ENCODE assay signal across 2 cellular contexts in the genomic region with DNA sequence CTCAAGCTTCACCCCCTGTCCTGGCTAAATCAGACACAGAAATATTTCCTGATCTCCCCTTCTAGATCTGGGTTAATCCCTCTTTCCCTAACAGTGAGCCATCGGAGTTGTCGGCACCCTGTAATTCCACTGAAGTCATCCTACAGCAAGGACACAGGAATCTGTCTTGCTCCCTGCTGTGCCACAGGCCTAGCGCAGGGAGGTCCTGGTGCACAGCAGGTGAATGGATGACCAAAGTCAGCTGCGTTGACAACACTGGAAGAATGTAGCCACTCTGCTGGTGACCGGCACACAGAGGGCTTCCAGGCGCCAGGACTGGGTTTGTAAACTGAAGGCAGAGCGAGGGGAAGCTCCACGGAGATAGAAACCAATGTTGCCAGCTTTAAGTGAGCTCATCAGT.
TF ChIP-seq lines count a peak whose summit lies in the region.

No MANE protein-coding gene starts in this region.

TF ChIP-seq in GM23338, 12 proteins besides CTCF, POLR2A, EP300 and RAD21 (continues in another document):
- TF ChIP-seq STAT1 (IDR thresholded peaks at IDR 0.05; ENCODE audit: unreplicated experiment) (no peak), EZH2phosphoT487 (IDR thresholded peaks at IDR 0.05; ENCODE audit: unreplicated experiment) (no peak), EZH2 (IDR thresholded peaks at IDR 0.05; ENCODE audit: low read depth, unreplicated experiment) (no peak), JUNB (IDR thresholded peaks at IDR 0.05; ENCODE audit: unreplicated experiment) (no peak), ZNF114 (CRISPR knock-in tag; IDR thresholded peaks at IDR 0.05) (no peak), POLR2AphosphoS5 (IDR thresholded peaks at IDR 0.05; ENCODE audit: low read depth) (no peak), CREB1 (CRISPR knock-in tag; IDR thresholded peaks at IDR 0.05; ENCODE audit: low read depth) (no peak)
- TF ChIP-seq, protein P1, sequence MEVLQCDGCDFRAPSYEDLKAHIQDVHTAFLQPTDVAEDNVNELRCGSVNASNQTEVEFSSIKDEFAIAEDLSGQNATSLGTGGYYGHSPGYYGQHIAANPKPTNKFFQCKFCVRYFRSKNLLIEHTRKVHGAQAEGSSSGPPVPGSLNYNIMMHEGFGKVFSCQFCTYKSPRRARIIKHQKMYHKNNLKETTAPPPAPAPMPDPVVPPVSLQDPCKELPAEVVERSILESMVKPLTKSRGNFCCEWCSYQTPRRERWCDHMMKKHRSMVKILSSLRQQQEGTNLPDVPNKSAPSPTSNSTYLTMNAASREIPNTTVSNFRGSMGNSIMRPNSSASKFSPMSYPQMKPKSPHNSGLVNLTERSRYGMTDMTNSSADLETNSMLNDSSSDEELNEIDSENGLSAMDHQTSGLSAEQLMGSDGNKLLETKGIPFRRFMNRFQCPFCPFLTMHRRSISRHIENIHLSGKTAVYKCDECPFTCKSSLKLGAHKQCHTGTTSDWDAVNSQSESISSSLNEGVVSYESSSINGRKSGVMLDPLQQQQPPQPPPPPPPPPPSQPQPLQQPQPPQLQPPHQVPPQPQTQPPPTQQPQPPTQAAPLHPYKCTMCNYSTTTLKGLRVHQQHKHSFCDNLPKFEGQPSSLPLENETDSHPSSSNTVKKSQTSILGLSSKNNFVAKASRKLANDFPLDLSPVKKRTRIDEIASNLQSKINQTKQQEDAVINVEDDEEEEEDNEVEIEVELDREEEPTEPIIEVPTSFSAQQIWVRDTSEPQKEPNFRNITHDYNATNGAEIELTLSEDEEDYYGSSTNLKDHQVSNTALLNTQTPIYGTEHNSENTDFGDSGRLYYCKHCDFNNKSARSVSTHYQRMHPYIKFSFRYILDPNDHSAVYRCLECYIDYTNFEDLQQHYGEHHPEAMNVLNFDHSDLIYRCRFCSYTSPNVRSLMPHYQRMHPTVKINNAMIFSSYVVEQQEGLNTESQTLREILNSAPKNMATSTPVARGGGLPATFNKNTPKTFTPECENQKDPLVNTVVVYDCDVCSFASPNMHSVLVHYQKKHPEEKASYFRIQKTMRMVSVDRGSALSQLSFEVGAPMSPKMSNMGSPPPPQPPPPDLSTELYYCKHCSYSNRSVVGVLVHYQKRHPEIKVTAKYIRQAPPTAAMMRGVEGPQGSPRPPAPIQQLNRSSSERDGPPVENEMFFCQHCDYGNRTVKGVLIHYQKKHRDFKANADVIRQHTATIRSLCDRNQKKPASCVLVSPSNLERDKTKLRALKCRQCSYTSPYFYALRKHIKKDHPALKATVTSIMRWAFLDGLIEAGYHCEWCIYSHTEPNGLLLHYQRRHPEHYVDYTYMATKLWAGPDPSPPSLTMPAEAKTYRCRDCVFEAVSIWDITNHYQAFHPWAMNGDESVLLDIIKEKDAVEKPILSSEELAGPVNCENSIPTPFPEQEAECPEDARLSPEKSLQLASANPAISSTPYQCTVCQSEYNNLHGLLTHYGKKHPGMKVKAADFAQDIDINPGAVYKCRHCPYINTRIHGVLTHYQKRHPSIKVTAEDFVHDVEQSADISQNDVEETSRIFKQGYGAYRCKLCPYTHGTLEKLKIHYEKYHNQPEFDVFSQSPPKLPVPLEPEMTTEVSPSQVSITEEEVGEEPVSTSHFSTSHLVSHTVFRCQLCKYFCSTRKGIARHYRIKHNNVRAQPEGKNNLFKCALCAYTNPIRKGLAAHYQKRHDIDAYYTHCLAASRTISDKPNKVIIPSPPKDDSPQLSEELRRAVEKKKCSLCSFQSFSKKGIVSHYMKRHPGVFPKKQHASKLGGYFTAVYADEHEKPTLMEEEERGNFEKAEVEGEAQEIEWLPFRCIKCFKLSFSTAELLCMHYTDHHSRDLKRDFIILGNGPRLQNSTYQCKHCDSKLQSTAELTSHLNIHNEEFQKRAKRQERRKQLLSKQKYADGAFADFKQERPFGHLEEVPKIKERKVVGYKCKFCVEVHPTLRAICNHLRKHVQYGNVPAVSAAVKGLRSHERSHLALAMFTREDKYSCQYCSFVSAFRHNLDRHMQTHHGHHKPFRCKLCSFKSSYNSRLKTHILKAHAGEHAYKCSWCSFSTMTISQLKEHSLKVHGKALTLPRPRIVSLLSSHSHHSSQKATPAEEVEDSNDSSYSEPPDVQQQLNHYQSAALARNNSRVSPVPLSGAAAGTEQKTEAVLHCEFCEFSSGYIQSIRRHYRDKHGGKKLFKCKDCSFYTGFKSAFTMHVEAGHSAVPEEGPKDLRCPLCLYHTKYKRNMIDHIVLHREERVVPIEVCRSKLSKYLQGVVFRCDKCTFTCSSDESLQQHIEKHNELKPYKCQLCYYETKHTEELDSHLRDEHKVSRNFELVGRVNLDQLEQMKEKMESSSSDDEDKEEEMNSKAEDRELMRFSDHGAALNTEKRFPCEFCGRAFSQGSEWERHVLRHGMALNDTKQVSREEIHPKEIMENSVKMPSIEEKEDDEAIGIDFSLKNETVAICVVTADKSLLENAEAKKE (CRISPR knock-in tag; IDR thresholded peaks at IDR 0.05) = no peak
- TF ChIP-seq, protein P2, sequence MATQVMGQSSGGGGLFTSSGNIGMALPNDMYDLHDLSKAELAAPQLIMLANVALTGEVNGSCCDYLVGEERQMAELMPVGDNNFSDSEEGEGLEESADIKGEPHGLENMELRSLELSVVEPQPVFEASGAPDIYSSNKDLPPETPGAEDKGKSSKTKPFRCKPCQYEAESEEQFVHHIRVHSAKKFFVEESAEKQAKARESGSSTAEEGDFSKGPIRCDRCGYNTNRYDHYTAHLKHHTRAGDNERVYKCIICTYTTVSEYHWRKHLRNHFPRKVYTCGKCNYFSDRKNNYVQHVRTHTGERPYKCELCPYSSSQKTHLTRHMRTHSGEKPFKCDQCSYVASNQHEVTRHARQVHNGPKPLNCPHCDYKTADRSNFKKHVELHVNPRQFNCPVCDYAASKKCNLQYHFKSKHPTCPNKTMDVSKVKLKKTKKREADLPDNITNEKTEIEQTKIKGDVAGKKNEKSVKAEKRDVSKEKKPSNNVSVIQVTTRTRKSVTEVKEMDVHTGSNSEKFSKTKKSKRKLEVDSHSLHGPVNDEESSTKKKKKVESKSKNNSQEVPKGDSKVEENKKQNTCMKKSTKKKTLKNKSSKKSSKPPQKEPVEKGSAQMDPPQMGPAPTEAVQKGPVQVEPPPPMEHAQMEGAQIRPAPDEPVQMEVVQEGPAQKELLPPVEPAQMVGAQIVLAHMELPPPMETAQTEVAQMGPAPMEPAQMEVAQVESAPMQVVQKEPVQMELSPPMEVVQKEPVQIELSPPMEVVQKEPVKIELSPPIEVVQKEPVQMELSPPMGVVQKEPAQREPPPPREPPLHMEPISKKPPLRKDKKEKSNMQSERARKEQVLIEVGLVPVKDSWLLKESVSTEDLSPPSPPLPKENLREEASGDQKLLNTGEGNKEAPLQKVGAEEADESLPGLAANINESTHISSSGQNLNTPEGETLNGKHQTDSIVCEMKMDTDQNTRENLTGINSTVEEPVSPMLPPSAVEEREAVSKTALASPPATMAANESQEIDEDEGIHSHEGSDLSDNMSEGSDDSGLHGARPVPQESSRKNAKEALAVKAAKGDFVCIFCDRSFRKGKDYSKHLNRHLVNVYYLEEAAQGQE (IDR thresholded peaks at IDR 0.05; ENCODE audit: unreplicated experiment) = no peak
- TF ChIP-seq, protein P3, sequence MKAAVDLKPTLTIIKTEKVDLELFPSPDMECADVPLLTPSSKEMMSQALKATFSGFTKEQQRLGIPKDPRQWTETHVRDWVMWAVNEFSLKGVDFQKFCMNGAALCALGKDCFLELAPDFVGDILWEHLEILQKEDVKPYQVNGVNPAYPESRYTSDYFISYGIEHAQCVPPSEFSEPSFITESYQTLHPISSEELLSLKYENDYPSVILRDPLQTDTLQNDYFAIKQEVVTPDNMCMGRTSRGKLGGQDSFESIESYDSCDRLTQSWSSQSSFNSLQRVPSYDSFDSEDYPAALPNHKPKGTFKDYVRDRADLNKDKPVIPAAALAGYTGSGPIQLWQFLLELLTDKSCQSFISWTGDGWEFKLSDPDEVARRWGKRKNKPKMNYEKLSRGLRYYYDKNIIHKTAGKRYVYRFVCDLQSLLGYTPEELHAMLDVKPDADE (IDR thresholded peaks at IDR 0.05) = no peak

TF ChIP-seq in H1, 55 proteins besides CTCF, POLR2A, EP300 and RAD21:
- TF ChIP-seq, protein P4, sequence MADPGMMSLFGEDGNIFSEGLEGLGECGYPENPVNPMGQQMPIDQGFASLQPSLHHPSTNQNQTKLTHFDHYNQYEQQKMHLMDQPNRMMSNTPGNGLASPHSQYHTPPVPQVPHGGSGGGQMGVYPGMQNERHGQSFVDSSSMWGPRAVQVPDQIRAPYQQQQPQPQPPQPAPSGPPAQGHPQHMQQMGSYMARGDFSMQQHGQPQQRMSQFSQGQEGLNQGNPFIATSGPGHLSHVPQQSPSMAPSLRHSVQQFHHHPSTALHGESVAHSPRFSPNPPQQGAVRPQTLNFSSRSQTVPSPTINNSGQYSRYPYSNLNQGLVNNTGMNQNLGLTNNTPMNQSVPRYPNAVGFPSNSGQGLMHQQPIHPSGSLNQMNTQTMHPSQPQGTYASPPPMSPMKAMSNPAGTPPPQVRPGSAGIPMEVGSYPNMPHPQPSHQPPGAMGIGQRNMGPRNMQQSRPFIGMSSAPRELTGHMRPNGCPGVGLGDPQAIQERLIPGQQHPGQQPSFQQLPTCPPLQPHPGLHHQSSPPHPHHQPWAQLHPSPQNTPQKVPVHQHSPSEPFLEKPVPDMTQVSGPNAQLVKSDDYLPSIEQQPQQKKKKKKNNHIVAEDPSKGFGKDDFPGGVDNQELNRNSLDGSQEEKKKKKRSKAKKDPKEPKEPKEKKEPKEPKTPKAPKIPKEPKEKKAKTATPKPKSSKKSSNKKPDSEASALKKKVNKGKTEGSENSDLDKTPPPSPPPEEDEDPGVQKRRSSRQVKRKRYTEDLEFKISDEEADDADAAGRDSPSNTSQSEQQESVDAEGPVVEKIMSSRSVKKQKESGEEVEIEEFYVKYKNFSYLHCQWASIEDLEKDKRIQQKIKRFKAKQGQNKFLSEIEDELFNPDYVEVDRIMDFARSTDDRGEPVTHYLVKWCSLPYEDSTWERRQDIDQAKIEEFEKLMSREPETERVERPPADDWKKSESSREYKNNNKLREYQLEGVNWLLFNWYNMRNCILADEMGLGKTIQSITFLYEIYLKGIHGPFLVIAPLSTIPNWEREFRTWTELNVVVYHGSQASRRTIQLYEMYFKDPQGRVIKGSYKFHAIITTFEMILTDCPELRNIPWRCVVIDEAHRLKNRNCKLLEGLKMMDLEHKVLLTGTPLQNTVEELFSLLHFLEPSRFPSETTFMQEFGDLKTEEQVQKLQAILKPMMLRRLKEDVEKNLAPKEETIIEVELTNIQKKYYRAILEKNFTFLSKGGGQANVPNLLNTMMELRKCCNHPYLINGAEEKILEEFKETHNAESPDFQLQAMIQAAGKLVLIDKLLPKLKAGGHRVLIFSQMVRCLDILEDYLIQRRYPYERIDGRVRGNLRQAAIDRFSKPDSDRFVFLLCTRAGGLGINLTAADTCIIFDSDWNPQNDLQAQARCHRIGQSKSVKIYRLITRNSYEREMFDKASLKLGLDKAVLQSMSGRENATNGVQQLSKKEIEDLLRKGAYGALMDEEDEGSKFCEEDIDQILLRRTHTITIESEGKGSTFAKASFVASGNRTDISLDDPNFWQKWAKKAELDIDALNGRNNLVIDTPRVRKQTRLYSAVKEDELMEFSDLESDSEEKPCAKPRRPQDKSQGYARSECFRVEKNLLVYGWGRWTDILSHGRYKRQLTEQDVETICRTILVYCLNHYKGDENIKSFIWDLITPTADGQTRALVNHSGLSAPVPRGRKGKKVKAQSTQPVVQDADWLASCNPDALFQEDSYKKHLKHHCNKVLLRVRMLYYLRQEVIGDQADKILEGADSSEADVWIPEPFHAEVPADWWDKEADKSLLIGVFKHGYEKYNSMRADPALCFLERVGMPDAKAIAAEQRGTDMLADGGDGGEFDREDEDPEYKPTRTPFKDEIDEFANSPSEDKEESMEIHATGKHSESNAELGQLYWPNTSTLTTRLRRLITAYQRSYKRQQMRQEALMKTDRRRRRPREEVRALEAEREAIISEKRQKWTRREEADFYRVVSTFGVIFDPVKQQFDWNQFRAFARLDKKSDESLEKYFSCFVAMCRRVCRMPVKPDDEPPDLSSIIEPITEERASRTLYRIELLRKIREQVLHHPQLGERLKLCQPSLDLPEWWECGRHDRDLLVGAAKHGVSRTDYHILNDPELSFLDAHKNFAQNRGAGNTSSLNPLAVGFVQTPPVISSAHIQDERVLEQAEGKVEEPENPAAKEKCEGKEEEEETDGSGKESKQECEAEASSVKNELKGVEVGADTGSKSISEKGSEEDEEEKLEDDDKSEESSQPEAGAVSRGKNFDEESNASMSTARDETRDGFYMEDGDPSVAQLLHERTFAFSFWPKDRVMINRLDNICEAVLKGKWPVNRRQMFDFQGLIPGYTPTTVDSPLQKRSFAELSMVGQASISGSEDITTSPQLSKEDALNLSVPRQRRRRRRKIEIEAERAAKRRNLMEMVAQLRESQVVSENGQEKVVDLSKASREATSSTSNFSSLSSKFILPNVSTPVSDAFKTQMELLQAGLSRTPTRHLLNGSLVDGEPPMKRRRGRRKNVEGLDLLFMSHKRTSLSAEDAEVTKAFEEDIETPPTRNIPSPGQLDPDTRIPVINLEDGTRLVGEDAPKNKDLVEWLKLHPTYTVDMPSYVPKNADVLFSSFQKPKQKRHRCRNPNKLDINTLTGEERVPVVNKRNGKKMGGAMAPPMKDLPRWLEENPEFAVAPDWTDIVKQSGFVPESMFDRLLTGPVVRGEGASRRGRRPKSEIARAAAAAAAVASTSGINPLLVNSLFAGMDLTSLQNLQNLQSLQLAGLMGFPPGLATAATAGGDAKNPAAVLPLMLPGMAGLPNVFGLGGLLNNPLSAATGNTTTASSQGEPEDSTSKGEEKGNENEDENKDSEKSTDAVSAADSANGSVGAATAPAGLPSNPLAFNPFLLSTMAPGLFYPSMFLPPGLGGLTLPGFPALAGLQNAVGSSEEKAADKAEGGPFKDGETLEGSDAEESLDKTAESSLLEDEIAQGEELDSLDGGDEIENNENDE (IDR thresholded peaks at IDR 0.05; ENCODE audit: insufficient replicate concordance, low read length) = no peak
- no peak for TF ChIP-seq BACH1 (IDR thresholded peaks at IDR 0.05; ENCODE audit: low read length)
- TF ChIP-seq RBBP5 (IDR thresholded peaks at IDR 0.05; ENCODE audit: borderline replicate concordance, low read depth, low read length) = no peak
- TF ChIP-seq BRCA1 (IDR thresholded peaks at IDR 0.05; ENCODE audit: low read depth, low read length) = no peak
- TF ChIP-seq TCF12 (IDR thresholded peaks at IDR 0.05; ENCODE audit: low read depth, low read length) = no peak
- no peak for TF ChIP-seq BCL11A (IDR thresholded peaks at IDR 0.05; ENCODE audit: low read depth in 2 of 2, low read length in 2 of 2)
- TF ChIP-seq TEAD4 (IDR thresholded peaks at IDR 0.05; ENCODE audit: low read depth, low read length) = no peak
- TF ChIP-seq HDAC6 (IDR thresholded peaks at IDR 0.05; ENCODE audit: low read depth, low read length) = no peak
- no peak for TF ChIP-seq CEBPB (IDR thresholded peaks at IDR 0.05; ENCODE audit: low read depth, low read length)
- TF ChIP-seq KDM5A (IDR thresholded peaks at IDR 0.05; ENCODE audit: low read length) = no peak
- no peak for TF ChIP-seq JUN (IDR thresholded peaks at IDR 0.05; ENCODE audit: low read depth, low read length)
- no peak for TF ChIP-seq SIN3A (conservative IDR thresholded peaks at IDR 0.05 in 1 of 2, IDR thresholded peaks at IDR 0.05 in 1 of 2; ENCODE audit: low read depth in 1 of 2, low read length in 2 of 2)
- no peak for TF ChIP-seq SP1 (IDR thresholded peaks at IDR 0.05; ENCODE audit: low read depth, low read length)
- no peak for TF ChIP-seq CHD1 (IDR thresholded peaks at IDR 0.05; ENCODE audit: low read depth, low read length)
